14 cellular contexts compared by ENCODE assay signal in genomic region chr1:171610385-171610784, GRCh38. TPM values are rescaled to one million over a fixed set of nuclear protein-coding genes. Genes with fewer than 3 reads are reported as not detected.
A peak's percentile ranks its signal among the peaks of the same experiment; 100 is the strongest.
DNase-seq lines count a peak whose midpoint lies in the region; ATAC-seq, FAIRE-seq and TF ChIP-seq lines count a peak whose summit lies in the region.
"Had no signal": no experiment of that assay in that cellular context is flagged by ENCODE, and none has a peak within 500 bp of the region (broad histone marks: within the 10 kb centered on the region; RNA-seq: fewer than 3 reads in every experiment).

No MANE protein-coding gene starts in this region.

- POLR2A ChIA-PET in HepG2 (lab: Yijun Ruan, JAX), result no interaction called here

- no peak for TF ChIP-seq POLR2A in HepG2 (IDR thresholded peaks at IDR 0.05; ENCODE audit: insufficient read depth in 1 of 2, low read depth in 2 of 2, low read length in 2 of 2)

- H3K79me2 ChIP-seq in HepG2 (ENCODE audit: insufficient read depth, low read length), result no peaks in the 10 kb centered on the region

- intact Hi-C loops in HepG2 (cut with micrococcal nuclease; ENCODE audit: unreplicated experiment), result no loop called here

- ATAC-seq in GM18517 (IDR thresholded peaks at IDR 0.05; ENCODE audit: unreplicated experiment) (peak; percentile 50), HG02938 (IDR thresholded peaks at IDR 0.05; ENCODE audit: unreplicated experiment) (peak; percentile 46), HepG2 (no peak)

- in situ Hi-C loops in HepG2 (cut with HindIII; ENCODE audit: extremely low pct_ligation_motif_present, low pct_unique_long_range_greater_than_20kb), result no loop called here

- TF ChIP-seq EP300 in HepG2 (IDR thresholded peaks at IDR 0.05; ENCODE audit: low read depth in 2 of 2, low read length in 2 of 2) (no peak), HepG2 (CRISPR knock-in tag; IDR thresholded peaks at IDR 0.05; ENCODE audit: borderline replicate concordance) (no peak)

- WGBS in HepG2 (ENCODE audit: low lambda C conversion rate), result 49% methylated on average over 2 of the region's 2 CpGs

- CTCF ChIA-PET in HepG2 (lab: Yijun Ruan, JAX; ENCODE audit: low intra/inter-chr PET ratio, low total read pairs), result no interaction called here

- H3K9ac ChIP-seq in HepG2 (ENCODE audit: insufficient read depth, low read depth, low read length), result no peak overlapping the region

- H3K4me3 ChIP-seq in HepG2 (replicated peaks in 1 of 3; ENCODE audit: insufficient read depth in 1 of 3, low read depth in 2 of 3, low read length in 3 of 3), result no peak overlapping the region

- no peak overlapping the region for H3K27ac ChIP-seq in HepG2 (ENCODE audit: extremely low read length, insufficient read depth, low read length)

- H3K9me3 ChIP-seq in HepG2 (ENCODE audit: low read length), result no peaks in the 10 kb centered on the region

- TF ChIP-seq RAD21 in HepG2 (CRISPR knock-in tag; IDR thresholded peaks at IDR 0.05), result no peak

- H4K20me1 ChIP-seq in HepG2 (ENCODE audit: insufficient read depth, low read length), result no peaks in the 10 kb centered on the region

- no TSS peak for BruUV-seq in HepG2 (replicated peaks; lab: Mats Ljungman, UMichigan)

- no peak for FAIRE-seq in HepG2 (lab: Jason Lieb, UNC)
- FAIRE-seq: D721Med, islet of Langerhans had no signal

- DNase-seq in RPMI8226 (peak; percentile 20), HepG2 (ENCODE audit: low spot score) (no peak), HT-29 (ENCODE audit: low spot score) (no peak), C1 segment of cervical spinal cord (lab: John Stamatoyannopoulos, UW) (no peak)
- no peak for DNase-seq in stimulated activated CD4-positive, alpha-beta T cell treated with anti-CD3 and anti-CD28 coated beads, Interleukin-1b, Interleukin-23, amount 100 ng/mL, for 48 hours
- no peak for DNase-seq in activated CD4-positive, CD25-positive, alpha-beta regulatory T cell (lab: John Stamatoyannopoulos, UW)
- DNase-seq: NCI-H1105; nephron progenitor cell; stimulated activated CD4-positive, alpha-beta T cell treated with anti-CD3 and anti-CD28 coated beads, Interleukin-15, amount 100 ng/mL, for 24 hours had no signal

- peaks cover 6% of the 10 kb centered on the region; the same call in 1 of the 2 replicates for H3K4me1 ChIP-seq in HepG2 (ENCODE audit: insufficient read depth, low read length)

- H3K4me2 ChIP-seq in HepG2 (ENCODE audit: low read depth, low read length), result no peak overlapping the region

- TF ChIP-seq CTCF in HepG2 (CRISPR knock-in tag; IDR thresholded peaks at IDR 0.05), result no peak

- H3K27me3 ChIP-seq in HepG2 (ENCODE audit: control insufficient read depth in 1 of 2, insufficient read depth in 2 of 2, low read length in 2 of 2), result no peaks in the 10 kb centered on the region

- no peak overlapping the region for H2AFZ ChIP-seq in HepG2 (ENCODE audit: low read length)

- H3K36me3 ChIP-seq in HepG2 (replicated peaks in 1 of 2; ENCODE audit: control insufficient read depth in 1 of 2, insufficient read depth in 2 of 2, low read length in 2 of 2), result no peaks in the 10 kb centered on the region

TF ChIP-seq in HepG2, 621 proteins besides CTCF, POLR2A, EP300 and RAD21:
- TF ChIP-seq NFE2L2 (IDR thresholded peaks at IDR 0.05; ENCODE audit: low read length) (0 out of 2 replicates have a peak, but pooled peaks have one; percentile 31), ZNF281 (CRISPR knock-in tag; IDR thresholded peaks at IDR 0.05; ENCODE audit: borderline replicate concordance) (no peak)

RNA-seq across cellular contexts. Expression of gene MYOCOS, which starts 11.7 kb away (rescaled TPM):
- not detected in 2 replicates for total RNA-seq in HepG2 (2016; rRNA removed; fragmentation: Illumina TruSeq; extraction: Trizol)
- not detected in 2 replicates for total RNA-seq in HepG2 (2016; cell fraction: cytosol; rRNA removed; fragmentation: Illumina TruSeq; extraction: Trizol; ENCODE audit: low read depth)
- total RNA-seq in HepG2 (2016; cell fraction: insoluble cytoplasmic fraction; rRNA removed; fragmentation: Illumina TruSeq; extraction: Trizol), result not detected in 2 replicates
- total RNA-seq in HepG2 (2016; cell fraction: membrane; rRNA removed; fragmentation: Illumina TruSeq; extraction: Trizol), result not detected in 2 replicates
- not detected in 2 replicates for total RNA-seq in HepG2 (2016; cell fraction: nucleus; rRNA removed; fragmentation: Illumina TruSeq; extraction: Trizol)
- polyA plus RNA-seq in HepG2 (2011; rRNA removed), result not detected in 2 replicates
- polyA plus RNA-seq in HepG2 (2011; cell fraction: cytosol; rRNA removed), result not detected in 2 replicates
- not detected in 2 replicates for polyA plus RNA-seq in HepG2 (2011; cell fraction: nucleus; rRNA removed)
- polyA plus RNA-seq in HepG2 (2012), result not detected in 2 replicates
- not detected in 2 replicates for polyA plus RNA-seq in HepG2 (2016; cell fraction: cytosol; fragmentation: Illumina TruSeq; extraction: Trizol; ENCODE audit: low read depth)
- not detected in 2 replicates for polyA plus RNA-seq in HepG2 (2016; cell fraction: insoluble cytoplasmic fraction; fragmentation: Illumina TruSeq; extraction: Trizol; ENCODE audit: low read depth)
- not detected in 2 replicates for polyA plus RNA-seq in HepG2 (2016; cell fraction: membrane; fragmentation: Illumina TruSeq; extraction: Trizol; ENCODE audit: low read depth)
- polyA plus RNA-seq in HepG2 (2016; cell fraction: nucleus; fragmentation: Illumina TruSeq; extraction: Trizol; ENCODE audit: insufficient read depth, low read depth), result not detected in 2 replicates
- polyA minus RNA-seq in HepG2 (2011; rRNA and poly(A)+ RNA removed; ENCODE audit: low replicate concordance), result not detected in 2 replicates
- not detected in 2 replicates for polyA minus RNA-seq in HepG2 (2011; cell fraction: cytosol; rRNA and poly(A)+ RNA removed)
- polyA minus RNA-seq in HepG2 (2011; cell fraction: nucleus; rRNA and poly(A)+ RNA removed), result not detected in 2 replicates
- not detected in 2 replicates for total RNA-seq in HT-29 (2014; rRNA removed; shearing (Covaris generic))
- polyA plus RNA-seq: adipose tissue had no signal

RNA-seq across cellular contexts. Expression of gene MYOC, which starts 42.1 kb away (rescaled TPM):
- total RNA-seq in HepG2 (2016; rRNA removed; fragmentation: Illumina TruSeq; extraction: Trizol), result not detected in 2 replicates
- not detected in 2 replicates for total RNA-seq in HepG2 (2016; cell fraction: cytosol; rRNA removed; fragmentation: Illumina TruSeq; extraction: Trizol; ENCODE audit: low read depth)
- not detected in 2 replicates for total RNA-seq in HepG2 (2016; cell fraction: insoluble cytoplasmic fraction; rRNA removed; fragmentation: Illumina TruSeq; extraction: Trizol)
- total RNA-seq in HepG2 (2016; cell fraction: membrane; rRNA removed; fragmentation: Illumina TruSeq; extraction: Trizol), result not detected in 2 replicates
- total RNA-seq in HepG2 (2016; cell fraction: nucleus; rRNA removed; fragmentation: Illumina TruSeq; extraction: Trizol), result not detected in 2 replicates
- polyA plus RNA-seq in HepG2 (2011; rRNA removed), result not detected in 2 replicates
- not detected in 2 replicates for polyA plus RNA-seq in HepG2 (2011; cell fraction: cytosol; rRNA removed)
- polyA plus RNA-seq in HepG2 (2011; cell fraction: nucleus; rRNA removed), result 0.10 TPM in 1 of 2 replicates, not detected in the other
- not detected in 2 replicates for polyA plus RNA-seq in HepG2 (2012)
- not detected in 2 replicates for polyA plus RNA-seq in HepG2 (2016; cell fraction: cytosol; fragmentation: Illumina TruSeq; extraction: Trizol; ENCODE audit: low read depth)
- polyA plus RNA-seq in HepG2 (2016; cell fraction: insoluble cytoplasmic fraction; fragmentation: Illumina TruSeq; extraction: Trizol; ENCODE audit: low read depth), result not detected in 2 replicates
- not detected in 2 replicates for polyA plus RNA-seq in HepG2 (2016; cell fraction: membrane; fragmentation: Illumina TruSeq; extraction: Trizol; ENCODE audit: low read depth)
- not detected in 2 replicates for polyA plus RNA-seq in HepG2 (2016; cell fraction: nucleus; fragmentation: Illumina TruSeq; extraction: Trizol; ENCODE audit: insufficient read depth, low read depth)
- polyA minus RNA-seq in HepG2 (2011; rRNA and poly(A)+ RNA removed; ENCODE audit: low replicate concordance), result not detected in 2 replicates
- not detected in 2 replicates for polyA minus RNA-seq in HepG2 (2011; cell fraction: cytosol; rRNA and poly(A)+ RNA removed)
- polyA minus RNA-seq in HepG2 (2011; cell fraction: nucleus; rRNA and poly(A)+ RNA removed), result not detected in 2 replicates
- not detected in 2 replicates for total RNA-seq in HT-29 (2014; rRNA removed; shearing (Covaris generic))
